1 cellular context compared by ENCODE assay signal in genomic region chr2:217903142-217903858, GRCh38.
TF ChIP-seq lines count a peak whose summit lies in the region.

No MANE protein-coding gene starts in this region.

TF ChIP-seq in HepG2, 621 proteins besides CTCF, POLR2A, EP300 and RAD21 (continued from another document and continues in another):
- TF ChIP-seq ZBED4 (CRISPR knock-in tag; IDR thresholded peaks at IDR 0.05; ENCODE audit: borderline replicate concordance) (no peak), ZNF431 (CRISPR knock-in tag; IDR thresholded peaks at IDR 0.05; ENCODE audit: borderline replicate concordance, low read depth) (no peak), HINFP (CRISPR knock-in tag; IDR thresholded peaks at IDR 0.05; ENCODE audit: low read depth) (0 out of 2 replicates have a peak, but pooled peaks have one; percentile 18), DMAP1 (CRISPR knock-in tag; IDR thresholded peaks at IDR 0.05) (0 out of 2 replicates have a peak, but pooled peaks have one; percentile 6), SNRNP70 (IDR thresholded peaks at IDR 0.05; ENCODE audit: low read depth, low read length) (no peak), TP53 (CRISPR knock-in tag; conservative IDR thresholded peaks at IDR 0.05) (no peak), GRHL1 (CRISPR knock-in tag; conservative IDR thresholded peaks at IDR 0.05) (no peak), TOE1 (CRISPR knock-in tag; IDR thresholded peaks at IDR 0.05) (no peak), MLX (CRISPR knock-in tag; IDR thresholded peaks at IDR 0.05) (no peak), FOSL2 (CRISPR knock-in tag; IDR thresholded peaks at IDR 0.05) (0 out of 2 replicates have a peak, but pooled peaks have one; percentile 6), DPF2 (CRISPR knock-in tag; IDR thresholded peaks at IDR 0.05; ENCODE audit: borderline replicate concordance, low read depth) (no peak), ZNF746 (CRISPR knock-in tag; IDR thresholded peaks at IDR 0.05) (no peak), ADNP (CRISPR knock-in tag; IDR thresholded peaks at IDR 0.05) (peak; percentile 76), HOXA5 (CRISPR knock-in tag; IDR thresholded peaks at IDR 0.05) (0 out of 2 replicates have a peak, but pooled peaks have one; percentile 18), ZNF572 (CRISPR knock-in tag; IDR thresholded peaks at IDR 0.05) (no peak), ZSCAN30 (CRISPR knock-in tag; IDR thresholded peaks at IDR 0.05) (no peak; the same call in 1 of the 2 replicates), ZSCAN29 (CRISPR knock-in tag; conservative IDR thresholded peaks at IDR 0.05) (no peak), SOX13 (IDR thresholded peaks at IDR 0.05) (no peak), SOX13 (CRISPR knock-in tag; conservative IDR thresholded peaks at IDR 0.05 in 1 of 2, IDR thresholded peaks at IDR 0.05 in 1 of 2) (0 out of 4 replicates have a peak, but pooled peaks of 1 of the 2 experiments have one; percentile 40), ZNF768 (CRISPR knock-in tag; IDR thresholded peaks at IDR 0.05) (no peak), DZIP1 (CRISPR knock-in tag; IDR thresholded peaks at IDR 0.05) (no peak), ZNF280D (CRISPR knock-in tag; IDR thresholded peaks at IDR 0.05) (peak; percentile 96), ZNF430 (CRISPR knock-in tag; IDR thresholded peaks at IDR 0.05) (no peak), ZFP37 (CRISPR knock-in tag; IDR thresholded peaks at IDR 0.05; ENCODE audit: borderline replicate concordance) (peak; percentile 0; the same call in 1 of the 2 replicates), ZNF337 (CRISPR knock-in tag; IDR thresholded peaks at IDR 0.05; ENCODE audit: borderline replicate concordance, low read depth) (no peak), ZNF331 (CRISPR knock-in tag; IDR thresholded peaks at IDR 0.05) (peak; percentile 76; the same call in 1 of the 2 replicates), ZNF709 (CRISPR knock-in tag; IDR thresholded peaks at IDR 0.05) (no peak), TAF15 (IDR thresholded peaks at IDR 0.05; ENCODE audit: low read depth, low read length, poor library complexity, severe bottlenecking) (no peak), ATF5 (CRISPR knock-in tag; IDR thresholded peaks at IDR 0.05; ENCODE audit: low read depth) (0 out of 2 replicates have a peak, but pooled peaks have one; percentile 41), ZNF160 (CRISPR knock-in tag; IDR thresholded peaks at IDR 0.05) (no peak), MTERF4 (CRISPR knock-in tag; IDR thresholded peaks at IDR 0.05) (0 out of 2 replicates have a peak, but pooled peaks have one; percentile 17), ZNF326 (CRISPR knock-in tag; IDR thresholded peaks at IDR 0.05; ENCODE audit: borderline replicate concordance) (no peak; the same call in 1 of the 2 replicates), ZNF441 (CRISPR knock-in tag; IDR thresholded peaks at IDR 0.05; ENCODE audit: borderline replicate concordance) (no peak), GATAD1 (CRISPR knock-in tag; IDR thresholded peaks at IDR 0.05) (no peak), NR2F1 (CRISPR knock-in tag; IDR thresholded peaks at IDR 0.05) (0 out of 4 replicates have a peak, but pooled peaks of 1 of the 2 experiments have one; percentile 50), ZNF598 (CRISPR knock-in tag; IDR thresholded peaks at IDR 0.05; ENCODE audit: borderline replicate concordance) (no peak), ZUFSP (CRISPR knock-in tag; IDR thresholded peaks at IDR 0.05; ENCODE audit: borderline replicate concordance) (no peak), FOXP1 (IDR thresholded peaks at IDR 0.05) (no peak), FOXP1 (CRISPR knock-in tag; IDR thresholded peaks at IDR 0.05) (0 out of 2 replicates have a peak, but pooled peaks have one; percentile 4), NCOA2 (CRISPR knock-in tag; IDR thresholded peaks at IDR 0.05) (no peak), SMYD3 (CRISPR knock-in tag; IDR thresholded peaks at IDR 0.05) (no peak), THAP7 (CRISPR knock-in tag; IDR thresholded peaks at IDR 0.05) (peak; percentile 2; the same call in 1 of the 2 replicates), ZMYM3 (CRISPR knock-in tag; IDR thresholded peaks at IDR 0.05) (peak; percentile 99), ZBTB7B (CRISPR knock-in tag; IDR thresholded peaks at IDR 0.05) (no peak), ASH2L (IDR thresholded peaks at IDR 0.05; ENCODE audit: insufficient read length, low read depth, low read length) (peak; percentile 11), ZNF7 (CRISPR knock-in tag; IDR thresholded peaks at IDR 0.05) (0 out of 2 replicates have a peak, but pooled peaks have one; percentile 0), ELF4 (CRISPR knock-in tag; IDR thresholded peaks at IDR 0.05; ENCODE audit: borderline replicate concordance) (0 out of 2 replicates have a peak, but pooled peaks have one; percentile 5), HHEX (CRISPR knock-in tag; IDR thresholded peaks at IDR 0.05) (0 out of 2 replicates have a peak, but pooled peaks have one; percentile 0), ZNF790 (CRISPR knock-in tag; IDR thresholded peaks at IDR 0.05; ENCODE audit: borderline replicate concordance) (no peak)
